Comparison of ENCODE assay signal across 20 cellular contexts in genomic region chr3:174035317-174035886, GRCh38.
DNase-seq lines count a peak whose midpoint lies in the region; ATAC-seq, FAIRE-seq and TF ChIP-seq lines count a peak whose summit lies in the region.
"Had no signal": no experiment of that assay in that cellular context is flagged by ENCODE, and none has a peak within 500 bp of the region (broad histone marks: within the 10 kb centered on the region; RNA-seq: fewer than 3 reads in every experiment).

No MANE protein-coding gene starts in this region.

- ATAC-seq in IMR-90 (ENCODE audit: low read depth) (no peak), HG02623 (IDR thresholded peaks at IDR 0.05; ENCODE audit: unreplicated experiment) (no peak)
- ATAC-seq: esophagus mucosa, right cardiac atrium had no signal

- H2BK15ac ChIP-seq in IMR-90 (ENCODE audit: low read depth, low read length): no peak overlapping the region

- no peak overlapping the region for H2AK9ac ChIP-seq in IMR-90 (replicated peaks; ENCODE audit: low read depth, low read length, poor library complexity)

- no peak overlapping the region for H2BK5ac ChIP-seq in IMR-90 (ENCODE audit: low read depth, low read length, poor library complexity, severe bottlenecking)

- no peak overlapping the region for H3K56ac ChIP-seq in IMR-90 (ENCODE audit: extremely low read depth, insufficient read depth, low read length)

- in situ Hi-C loops in IMR-90 (cut with MboI; ENCODE audit: low sequenced_read_pairs): no loop called here

- no peak overlapping the region for H3K18ac ChIP-seq in IMR-90 (ENCODE audit: low read depth, low read length)

- no peak overlapping the region for H4K91ac ChIP-seq in IMR-90 (ENCODE audit: insufficient read depth, low read depth, low read length)

- H3K36me3 ChIP-seq in IMR-90 (ENCODE audit: control insufficient read depth, insufficient read depth, low read length): no peaks in the 10 kb centered on the region
- H3K36me3 ChIP-seq in endothelial cell of umbilical vein (ENCODE audit: control insufficient read depth in 2 of 2, extremely low read depth in 1 of 2, insufficient read depth in 2 of 2, low read length in 2 of 2): no peaks in the 10 kb centered on the region
- H3K36me3 ChIP-seq: BLaER1, left ventricle myocardium inferior, tibial nerve had no signal

- H2AFZ ChIP-seq in IMR-90 (replicated peaks; ENCODE audit: low read length, poor library complexity) (no peak overlapping the region), endothelial cell of umbilical vein (ENCODE audit: low read depth, low read length) (no peak overlapping the region)

- no peak overlapping the region for H3K4me2 ChIP-seq in IMR-90 (ENCODE audit: low read depth, low read length)
- no peak overlapping the region for H3K4me2 ChIP-seq in endothelial cell of umbilical vein (ENCODE audit: insufficient read depth, low read length)
- H3K4me2 ChIP-seq: BLaER1, SK-N-SH had no signal

- H3K14ac ChIP-seq in IMR-90 (replicated peaks; ENCODE audit: low read depth, low read length): no peak overlapping the region

- no peak overlapping the region for H3K4me3 ChIP-seq in IMR-90 (ENCODE audit: insufficient read depth, low read depth, low read length)
- no peak overlapping the region for H3K4me3 ChIP-seq in endothelial cell of umbilical vein (replicated peaks in 1 of 3; ENCODE audit: insufficient read depth in 1 of 3, low read depth in 1 of 3, low read length in 3 of 3)
- H3K4me3 ChIP-seq: BLaER1, left ventricle myocardium inferior, tibial nerve had no signal

- H3K9me1 ChIP-seq in IMR-90 (ENCODE audit: insufficient read depth, low read length): no peaks in the 10 kb centered on the region
- H3K9me1 ChIP-seq in endothelial cell of umbilical vein (replicated peaks; ENCODE audit: control insufficient read depth, extremely low read depth, insufficient read depth, low read length): peaks cover 2% of the 10 kb centered on the region

- H3K9me3 ChIP-seq in IMR-90 (ENCODE audit: control insufficient read depth, insufficient read depth, low read length) (no peaks in the 10 kb centered on the region), endothelial cell of umbilical vein (replicated peaks; ENCODE audit: control insufficient read depth, insufficient read depth, low read length) (no peaks in the 10 kb centered on the region)
- H3K9me3 ChIP-seq: BLaER1, left ventricle myocardium inferior, tibial nerve had no signal

- TF ChIP-seq POLR2A in IMR-90 (IDR thresholded peaks at IDR 0.05; ENCODE audit: low read depth, low read length) (no peak), endothelial cell of umbilical vein (IDR thresholded peaks at IDR 0.05; ENCODE audit: low read depth, low read length) (no peak)

- H3K79me2 ChIP-seq in endothelial cell of umbilical vein (ENCODE audit: control insufficient read depth, insufficient read depth, low read length): no peaks in the 10 kb centered on the region

- POLR2A ChIA-PET in IMR-90 (lab: Charles Lee; ENCODE audit: unreplicated experiment): no interaction called here
- POLR2A ChIA-PET in endothelial cell of umbilical vein (lab: Charles Lee): no interaction called here

- H3K27me3 ChIP-seq in IMR-90 (ENCODE audit: control insufficient read depth, insufficient read depth, low read length) (no peaks in the 10 kb centered on the region), endothelial cell of umbilical vein (ENCODE audit: control insufficient read depth in 2 of 2, insufficient read depth in 2 of 2, low read length in 2 of 2) (no peaks in the 10 kb centered on the region)
- H3K27me3 ChIP-seq: BLaER1, tibial nerve had no signal

- H3K4me1 ChIP-seq in IMR-90 (ENCODE audit: control insufficient read depth, insufficient read depth, low read length) (no peaks in the 10 kb centered on the region), endothelial cell of umbilical vein (ENCODE audit: control insufficient read depth, extremely low read depth, insufficient read depth, low read length) (no peaks in the 10 kb centered on the region)
- H3K4me1 ChIP-seq: BLaER1, left ventricle myocardium inferior, tibial nerve had no signal

- DNase-seq in D341Med (ENCODE audit: low spot score): peak; percentile 18
- DNase-seq in IMR-90: peak; percentile 19
- peak; percentile 72 for DNase-seq in NCI-H2196 treated with DMSO at 0.1 percent for 48 hours (lab: John Stamatoyannopoulos, UW; ENCODE audit: unreplicated experiment)
- DNase-seq in endothelial cell of umbilical vein (ENCODE audit: low read depth, low spot score): no peak
- no peak for DNase-seq in SKM-1 (lab: John Stamatoyannopoulos, UW; ENCODE audit: unreplicated experiment)
- no peak for DNase-seq in NCI-H1694 (lab: John Stamatoyannopoulos, UW)
- no peak for DNase-seq in SW 1271 (lab: John Stamatoyannopoulos, UW)
- DNase-seq: activated CD4-positive, alpha-beta memory T cell treated with anti-CD3 and anti-CD28 coated beads, Interleukin-2, amount 10 ng/mL, durations not matched to agents 7 days and 5 days; amniotic stem cell; cortex of kidney; hippocampal formation; left ventricle myocardium inferior; naive B cell; right cardiac atrium; SK-N-SH had no signal

- H3K27ac ChIP-seq in IMR-90 (ENCODE audit: insufficient read depth, low read length) (no peak overlapping the region), endothelial cell of umbilical vein (ENCODE audit: insufficient read depth, low read depth, low read length) (no peak overlapping the region)
- H3K27ac ChIP-seq: BLaER1, left ventricle myocardium inferior, tibial nerve had no signal

- H3K23ac ChIP-seq in IMR-90 (ENCODE audit: low read depth, low read length): no peak overlapping the region

- CTCF ChIA-PET in IMR-90 (lab: Yijun Ruan, JAX): interaction anchor here (1.0 kb wide), 1 partner anchor 9 kb away, joined by 3 read pairs; no protein-coding TSS in a partner anchor
- CTCF ChIA-PET in endothelial cell of umbilical vein (lab: Charles Lee): no interaction called here

- WGBS in IMR-90 (ENCODE audit: extremely low coverage in 2 of 2, insufficient read length in 1 of 2), 2 experiments: no CpG with 5 or more reads among the region's 4 CpGs

- TF ChIP-seq CTCF in IMR-90 (conservative IDR thresholded peaks at IDR 0.05; ENCODE audit: low read depth, low read length) (no peak), endothelial cell of umbilical vein (IDR thresholded peaks at IDR 0.05; ENCODE audit: extremely low read depth in 1 of 2, insufficient read depth in 1 of 2, low read depth in 1 of 2, low read length in 2 of 2) (no peak)

- H2BK120ac ChIP-seq in IMR-90 (ENCODE audit: low read depth, low read length): no peak overlapping the region

- H3K79me1 ChIP-seq in IMR-90 (ENCODE audit: low read depth in 1 of 2, low read length in 2 of 2): no peaks in the 10 kb centered on the region

- FAIRE-seq in endothelial cell of umbilical vein (lab: Jason Lieb, UNC): peak; percentile 31
- FAIRE-seq: GM12892 had no signal

- H3K9ac ChIP-seq in IMR-90 (ENCODE audit: low read depth, low read length): no peak overlapping the region
- H3K9ac ChIP-seq in endothelial cell of umbilical vein (replicated peaks; ENCODE audit: extremely low read depth, insufficient read depth, low read length): no peak overlapping the region
- H3K9ac ChIP-seq: BLaER1, SK-N-SH had no signal

- no peaks in the 10 kb centered on the region for H4K20me1 ChIP-seq in IMR-90 (ENCODE audit: insufficient read depth, low read length)
- no peaks in the 10 kb centered on the region for H4K20me1 ChIP-seq in endothelial cell of umbilical vein (replicated peaks; ENCODE audit: control insufficient read depth, extremely low read depth, insufficient read depth, low read length)
- H4K20me1 ChIP-seq: BLaER1 had no signal

- BruUV-seq in IMR-90 (replicated peaks; lab: Mats Ljungman, UMichigan) (no TSS peak), endothelial cell of umbilical vein (replicated peaks; lab: Mats Ljungman, UMichigan) (no TSS peak)

- no peak overlapping the region for H4K8ac ChIP-seq in IMR-90 (ENCODE audit: low read depth in 2 of 2, low read length in 2 of 2)

- no peak overlapping the region for H2AK5ac ChIP-seq in IMR-90 (ENCODE audit: low read depth, low read length)

- no peak overlapping the region for H4K5ac ChIP-seq in IMR-90 (ENCODE audit: low read depth, low read length)

- H2BK20ac ChIP-seq in IMR-90 (ENCODE audit: low read depth, low read length): no peak overlapping the region

- TF ChIP-seq RAD21 in IMR-90 (IDR thresholded peaks at IDR 0.05; ENCODE audit: low read length): no peak

- dilution Hi-C loops in IMR-90 (cut with HindIII; ENCODE audit: low sequenced_read_pairs, unreplicated experiment) (no loop called here), endothelial cell of umbilical vein (cut with MboI; ENCODE audit: extremely low pct_ligation_motif_present, low sequenced_read_pairs) (no loop called here)

- no peak overlapping the region for H3K4ac ChIP-seq in IMR-90 (ENCODE audit: low read depth, low read length)

- intact Hi-C loops in IMR-90 (cut with micrococcal nuclease): no loop called here
- intact Hi-C loops in endothelial cell of umbilical vein (cut with micrococcal nuclease): no loop called here

TF ChIP-seq in IMR-90, 13 proteins besides CTCF, POLR2A, EP300 and RAD21 (continues in another document):
- TF ChIP-seq CHD1 (IDR thresholded peaks at IDR 0.05; ENCODE audit: low read depth, low read length) (no peak), MAFK (IDR thresholded peaks at IDR 0.05; ENCODE audit: low read depth, low read length) (no peak), FOS (IDR thresholded peaks at IDR 0.05; ENCODE audit: low read depth, low read length) (no peak), CEBPB (IDR thresholded peaks at IDR 0.05; ENCODE audit: low read depth, low read length) (no peak)
- TF ChIP-seq, protein P1, sequence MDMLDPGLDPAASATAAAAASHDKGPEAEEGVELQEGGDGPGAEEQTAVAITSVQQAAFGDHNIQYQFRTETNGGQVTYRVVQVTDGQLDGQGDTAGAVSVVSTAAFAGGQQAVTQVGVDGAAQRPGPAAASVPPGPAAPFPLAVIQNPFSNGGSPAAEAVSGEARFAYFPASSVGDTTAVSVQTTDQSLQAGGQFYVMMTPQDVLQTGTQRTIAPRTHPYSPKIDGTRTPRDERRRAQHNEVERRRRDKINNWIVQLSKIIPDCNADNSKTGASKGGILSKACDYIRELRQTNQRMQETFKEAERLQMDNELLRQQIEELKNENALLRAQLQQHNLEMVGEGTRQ (IDR thresholded peaks at IDR 0.05; ENCODE audit: low read depth, low read length): no peak

TF ChIP-seq in endothelial cell of umbilical vein, 7 proteins besides CTCF, POLR2A, EP300 and RAD21 (continues in another document):
- TF ChIP-seq JUN (IDR thresholded peaks at IDR 0.05; ENCODE audit: borderline replicate concordance, insufficient read depth, insufficient read length, low read depth): no peak
- TF ChIP-seq EZH2 (IDR thresholded peaks at IDR 0.05; ENCODE audit: borderline replicate concordance, low read depth, low read length, severe bottlenecking): no peak
- TF ChIP-seq POLR2AphosphoS5 (IDR thresholded peaks at IDR 0.05; ENCODE audit: insufficient read depth, low read depth, low read length): no peak
- no peak for TF ChIP-seq FOS (IDR thresholded peaks at IDR 0.05; ENCODE audit: borderline replicate concordance, insufficient read depth, low read length)
- no peak for TF ChIP-seq GATA2 (IDR thresholded peaks at IDR 0.05; ENCODE audit: insufficient read depth, insufficient read length, low read depth, low read length)
- no peak for TF ChIP-seq MAX (IDR thresholded peaks at IDR 0.05; ENCODE audit: insufficient read depth, insufficient read length)

Comparison
In these comparisons a context has a peak if more than half of its experiments do, and no peak if none do; other contexts are left out.
1. DNase-seq: peak in D341Med (single experiment), IMR-90 (single experiment) and NCI-H2196 treated with DMSO at 0.1 percent for 48 hours (single experiment); none in endothelial cell of umbilical vein (single experiment), SKM-1 (single experiment), NCI-H1694 (single experiment) and SW 1271 (0 of 2).